In the genomic region with DNA sequence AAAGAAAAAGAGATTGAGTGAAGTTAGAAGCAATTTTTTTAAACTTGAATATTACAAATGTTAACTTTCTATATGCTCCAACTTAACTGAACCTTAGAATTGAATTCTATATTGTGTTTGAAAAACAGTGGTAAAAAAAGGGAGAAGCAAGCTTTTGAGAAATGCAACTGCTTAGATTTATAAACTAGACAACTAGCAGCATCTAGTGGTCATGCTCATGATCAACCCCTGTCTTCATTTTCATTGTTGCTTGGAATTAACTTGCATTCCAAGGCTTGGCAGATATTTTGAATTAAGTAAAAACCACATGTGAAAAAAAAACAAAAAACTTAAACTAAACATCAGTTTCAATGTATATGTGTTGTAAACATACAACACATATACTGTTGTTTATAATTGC, we compare ENCODE assay signal across 1 cellular context.
TF ChIP-seq lines count a peak whose summit lies in the region.

No MANE protein-coding gene starts in this region.

TF ChIP-seq in GM12878, 131 proteins besides CTCF, POLR2A, EP300 and RAD21 (continued from another document):
- TF ChIP-seq ZBTB40 (IDR thresholded peaks at IDR 0.05; ENCODE audit: borderline replicate concordance) (no peak), TAF1 (IDR thresholded peaks at IDR 0.05; ENCODE audit: borderline replicate concordance, low read depth, low read length) (no peak), IKZF1 (conservative IDR thresholded peaks at IDR 0.05) (no peak), TCF7 (IDR thresholded peaks at IDR 0.05; ENCODE audit: borderline replicate concordance) (no peak), SMAD1 (IDR thresholded peaks at IDR 0.05; ENCODE audit: low read depth, partially characterized antibody) (no peak), TCF3 (IDR thresholded peaks at IDR 0.05; ENCODE audit: borderline replicate concordance, insufficient read depth, low read depth, low read length) (no peak)
- TF ChIP-seq, protein P1, sequence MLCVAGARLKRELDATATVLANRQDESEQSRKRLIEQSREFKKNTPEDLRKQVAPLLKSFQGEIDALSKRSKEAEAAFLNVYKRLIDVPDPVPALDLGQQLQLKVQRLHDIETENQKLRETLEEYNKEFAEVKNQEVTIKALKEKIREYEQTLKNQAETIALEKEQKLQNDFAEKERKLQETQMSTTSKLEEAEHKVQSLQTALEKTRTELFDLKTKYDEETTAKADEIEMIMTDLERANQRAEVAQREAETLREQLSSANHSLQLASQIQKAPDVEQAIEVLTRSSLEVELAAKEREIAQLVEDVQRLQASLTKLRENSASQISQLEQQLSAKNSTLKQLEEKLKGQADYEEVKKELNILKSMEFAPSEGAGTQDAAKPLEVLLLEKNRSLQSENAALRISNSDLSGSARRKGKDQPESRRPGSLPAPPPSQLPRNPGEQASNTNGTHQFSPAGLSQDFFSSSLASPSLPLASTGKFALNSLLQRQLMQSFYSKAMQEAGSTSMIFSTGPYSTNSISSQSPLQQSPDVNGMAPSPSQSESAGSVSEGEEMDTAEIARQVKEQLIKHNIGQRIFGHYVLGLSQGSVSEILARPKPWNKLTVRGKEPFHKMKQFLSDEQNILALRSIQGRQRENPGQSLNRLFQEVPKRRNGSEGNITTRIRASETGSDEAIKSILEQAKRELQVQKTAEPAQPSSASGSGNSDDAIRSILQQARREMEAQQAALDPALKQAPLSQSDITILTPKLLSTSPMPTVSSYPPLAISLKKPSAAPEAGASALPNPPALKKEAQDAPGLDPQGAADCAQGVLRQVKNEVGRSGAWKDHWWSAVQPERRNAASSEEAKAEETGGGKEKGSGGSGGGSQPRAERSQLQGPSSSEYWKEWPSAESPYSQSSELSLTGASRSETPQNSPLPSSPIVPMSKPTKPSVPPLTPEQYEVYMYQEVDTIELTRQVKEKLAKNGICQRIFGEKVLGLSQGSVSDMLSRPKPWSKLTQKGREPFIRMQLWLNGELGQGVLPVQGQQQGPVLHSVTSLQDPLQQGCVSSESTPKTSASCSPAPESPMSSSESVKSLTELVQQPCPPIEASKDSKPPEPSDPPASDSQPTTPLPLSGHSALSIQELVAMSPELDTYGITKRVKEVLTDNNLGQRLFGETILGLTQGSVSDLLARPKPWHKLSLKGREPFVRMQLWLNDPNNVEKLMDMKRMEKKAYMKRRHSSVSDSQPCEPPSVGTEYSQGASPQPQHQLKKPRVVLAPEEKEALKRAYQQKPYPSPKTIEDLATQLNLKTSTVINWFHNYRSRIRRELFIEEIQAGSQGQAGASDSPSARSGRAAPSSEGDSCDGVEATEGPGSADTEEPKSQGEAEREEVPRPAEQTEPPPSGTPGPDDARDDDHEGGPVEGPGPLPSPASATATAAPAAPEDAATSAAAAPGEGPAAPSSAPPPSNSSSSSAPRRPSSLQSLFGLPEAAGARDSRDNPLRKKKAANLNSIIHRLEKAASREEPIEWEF (IDR thresholded peaks at IDR 0.05; ENCODE audit: insufficient replicate concordance, low read depth, low read length), result no peak
